In genomic region chr7:94295805-94296204, GRCh38 we compare ENCODE assay signal across 10 cellular contexts.
DNase-seq lines count a peak whose midpoint lies in the region; ATAC-seq and TF ChIP-seq lines count a peak whose summit lies in the region.
"Had no signal": no experiment of that assay in that cellular context is flagged by ENCODE, and none has a peak within 500 bp of the region (broad histone marks: within the 10 kb centered on the region; RNA-seq: fewer than 3 reads in every experiment).

No MANE protein-coding gene starts in this region.

- no peaks in the 10 kb centered on the region for H3K36me3 ChIP-seq in left ventricle myocardium inferior

- no peak overlapping the region; the same call in 1 of the 2 replicates for H3K4me3 ChIP-seq in HFF-Myc (replicated peaks; ENCODE audit: low read depth, low read length)
- H3K4me3 ChIP-seq in left ventricle myocardium inferior, result peak overlapping the region; percentile 21

- H3K4me3 Mint-ChIP-seq in activated CD8-positive, alpha-beta memory T cell treated with anti-CD3 and anti-CD28 coated beads, Interleukin-2, amount 10 ng/mL, durations not matched to agents 7 days and 5 days, result no peak overlapping the region
- H3K4me3 Mint-ChIP-seq: natural killer cell had no signal

- H3K27ac ChIP-seq in left ventricle myocardium inferior (replicated peaks), result peak overlapping the region; percentile 79

- peak; percentile 64 for TF ChIP-seq CTCF in HFF-Myc (IDR thresholded peaks at IDR 0.05; ENCODE audit: low read depth, low read length, missing control alignments)
- peak; percentile 67 for TF ChIP-seq CTCF in left ventricle myocardium inferior (IDR thresholded peaks at IDR 0.05; ENCODE audit: borderline replicate concordance)

- intact Hi-C loops in left ventricle myocardium inferior (cut with micrococcal nuclease), result loop anchor here (5.0 kb wide), 1 partner anchor 101 kb away; no protein-coding TSS in a partner anchor

- no peaks in the 10 kb centered on the region for H3K9me3 Mint-ChIP-seq in activated CD8-positive, alpha-beta memory T cell treated with anti-CD3 and anti-CD28 coated beads, Interleukin-2, amount 10 ng/mL, durations not matched to agents 7 days and 5 days (ENCODE audit: low read depth)

- H3K9me3 ChIP-seq in left ventricle myocardium inferior (replicated peaks), result no peaks in the 10 kb centered on the region

- H3K36me3 Mint-ChIP-seq in activated CD8-positive, alpha-beta memory T cell treated with anti-CD3 and anti-CD28 coated beads, Interleukin-2, amount 10 ng/mL, durations not matched to agents 7 days and 5 days, result no peaks in the 10 kb centered on the region
- H3K36me3 Mint-ChIP-seq: natural killer cell had no signal

- H3K27me3 Mint-ChIP-seq in activated CD8-positive, alpha-beta memory T cell treated with anti-CD3 and anti-CD28 coated beads, Interleukin-2, amount 10 ng/mL, durations not matched to agents 7 days and 5 days, result peaks cover 8% of the 10 kb centered on the region

- no peak overlapping the region for H3K27ac Mint-ChIP-seq in activated CD8-positive, alpha-beta memory T cell treated with anti-CD3 and anti-CD28 coated beads, Interleukin-2, amount 10 ng/mL, durations not matched to agents 7 days and 5 days
- H3K27ac Mint-ChIP-seq: natural killer cell had no signal

- CTCF ChIA-PET in activated CD8-positive, alpha-beta memory T cell treated with anti-CD3 and anti-CD28 coated beads, Interleukin-2, amount 10 ng/mL, durations not matched to agents 7 days and 5 days (lab: Charles Lee), result interaction anchor here (1.9 kb wide), 1 partner anchor 100 kb away, joined by 5 read pairs; no protein-coding TSS in a partner anchor

- peaks cover 15% of the 10 kb centered on the region for H3K4me1 ChIP-seq in left ventricle myocardium inferior

- H3K27me3 ChIP-seq in left ventricle myocardium inferior (ENCODE audit: low read depth), result peaks cover 11% of the 10 kb centered on the region

- ATAC-seq in GM18517 (IDR thresholded peaks at IDR 0.05; ENCODE audit: unreplicated experiment) (no peak), GM18907 (IDR thresholded peaks at IDR 0.05; ENCODE audit: unreplicated experiment) (no peak)
- no peak for ATAC-seq in activated CD8-positive, alpha-beta memory T cell treated with anti-CD3 and anti-CD28 coated beads, Interleukin-2, amount 10 ng/mL, durations not matched to agents 7 days and 5 days
- ATAC-seq: natural killer cell had no signal

- no peaks in the 10 kb centered on the region for H3K4me1 Mint-ChIP-seq in activated CD8-positive, alpha-beta memory T cell treated with anti-CD3 and anti-CD28 coated beads, Interleukin-2, amount 10 ng/mL, durations not matched to agents 7 days and 5 days
- H3K4me1 Mint-ChIP-seq: natural killer cell had no signal

- peak; percentile 67 for DNase-seq in HFF-Myc (ENCODE audit: extremely low read depth, low read depth)
- peak; percentile 33 for DNase-seq in SK-N-DZ (ENCODE audit: low spot score)
- no peak for DNase-seq in left ventricle myocardium inferior
- DNase-seq in stromal cell of bone marrow (ENCODE audit: low read depth), result peak; percentile 86
- DNase-seq in activated CD8-positive, alpha-beta memory T cell treated with anti-CD3 and anti-CD28 coated beads, Interleukin-2, amount 10 ng/mL, durations not matched to agents 7 days and 5 days, result no peak
- no peak for DNase-seq in ecto neural progenitor cell (ENCODE audit: low spot score)
- DNase-seq: activated CD4-positive, alpha-beta T cell treated with anti-CD3 and anti-CD28 coated beads for 1 hour; natural killer cell had no signal

Comparison
In these comparisons a context has a peak if more than half of its experiments do, and no peak if none do; other contexts are left out.
1. DNase-seq: peak in HFF-Myc (single experiment), SK-N-DZ (single experiment) and stromal cell of bone marrow (single experiment); none in left ventricle myocardium inferior (single experiment), activated CD8-positive, alpha-beta memory T cell treated with anti-CD3 and anti-CD28 coated beads, Interleukin-2, amount 10 ng/mL, durations not matched to agents 7 days and 5 days (single experiment) and ecto neural progenitor cell (single experiment).